Comparison of ENCODE assay signal across 25 cellular contexts in the genomic region with DNA sequence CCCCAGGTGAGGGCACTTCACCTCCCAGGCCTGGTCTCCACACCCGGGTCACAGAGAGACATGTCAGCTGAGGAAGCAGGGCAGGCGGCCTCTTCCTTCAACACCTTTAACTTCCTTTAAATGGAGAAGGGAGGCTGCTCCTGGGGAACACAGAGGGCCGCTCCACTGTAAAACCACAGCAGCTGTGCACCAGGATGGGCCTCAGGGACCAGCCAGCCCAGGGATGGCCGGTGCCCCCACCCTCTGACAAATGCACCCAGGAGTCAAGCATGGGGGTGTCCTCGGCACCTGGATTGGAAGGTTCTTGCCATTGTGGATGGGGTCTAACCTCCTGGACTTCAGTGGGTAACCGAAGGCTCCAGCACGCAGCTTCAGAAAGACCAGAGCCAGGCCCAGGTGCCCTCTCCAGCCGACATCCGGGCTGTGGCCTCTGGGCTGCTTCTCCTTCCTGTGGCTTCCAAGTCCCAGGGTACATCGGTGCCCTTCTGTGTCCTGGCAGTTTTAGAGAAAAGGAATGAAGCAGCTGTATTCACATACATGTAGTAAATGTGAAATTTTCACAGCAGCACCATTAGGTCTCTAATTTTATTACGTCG.
DNase-seq lines count a peak whose midpoint lies in the region; ATAC-seq and TF ChIP-seq lines count a peak whose summit lies in the region.
"Had no signal": no experiment of that assay in that cellular context is flagged by ENCODE, and none has a peak within 500 bp of the region (broad histone marks: within the 10 kb centered on the region; RNA-seq: fewer than 3 reads in every experiment).

No MANE protein-coding gene starts in this region.

- 0 out of 3 replicates have a peak, but pooled peaks have one; percentile 3 for TF ChIP-seq CTCF in H9 (conservative IDR thresholded peaks at IDR 0.05)
- TF ChIP-seq CTCF in osteocyte (IDR thresholded peaks at IDR 0.05), result no peak

- H3K4me1 Mint-ChIP-seq in H9 (peaks cover 27 to 29% of the 10 kb centered on the region in 2 experiments), osteocyte (ENCODE audit: unreplicated experiment) (peaks cover 17% of the 10 kb centered on the region)

- no peak overlapping the region for H3K4ac ChIP-seq in H9 (ENCODE audit: low read depth, low read length)

- no peak overlapping the region for H3K27ac ChIP-seq in H9 (ENCODE audit: insufficient read length, low read depth, low read length)
- H3K27ac ChIP-seq: 22Rv1 had no signal

- H2BK20ac ChIP-seq in H9 (ENCODE audit: low read depth, low read length, poor library complexity, severe bottlenecking), result no peak overlapping the region

- no peaks in the 10 kb centered on the region for H3K9me3 Mint-ChIP-seq in H9
- H3K9me3 Mint-ChIP-seq in osteocyte (ENCODE audit: unreplicated experiment), result no peaks in the 10 kb centered on the region
- H3K9me3 Mint-ChIP-seq: CD4-positive, alpha-beta T cell; IgD-negative memory B cell had no signal

- H2AFZ ChIP-seq in H9 (ENCODE audit: low read length), result no peak overlapping the region

- H4K8ac ChIP-seq in H9 (replicated peaks; ENCODE audit: insufficient read length, low read depth, low read length), result no peak overlapping the region

- no peak overlapping the region for H3K4me3 Mint-ChIP-seq in H9
- H3K4me3 Mint-ChIP-seq in osteocyte (ENCODE audit: unreplicated experiment), result no peak overlapping the region
- H3K4me3 Mint-ChIP-seq: B cell; CD4-positive, alpha-beta T cell; IgD-negative memory B cell had no signal

- H3K9me3 ChIP-seq in H9 (ENCODE audit: control insufficient read depth, low read depth, low read length), result no peaks in the 10 kb centered on the region

- H3K14ac ChIP-seq in H9 (ENCODE audit: insufficient read depth, low read length), result no peak overlapping the region

- H3K23ac ChIP-seq in H9 (ENCODE audit: insufficient read length, low read depth, low read length), result no peak overlapping the region

- H2BK15ac ChIP-seq in H9 (ENCODE audit: low read depth, low read length), result no peak overlapping the region

- DNase-seq in activated CD8-positive, alpha-beta memory T cell treated with anti-CD3 and anti-CD28 coated beads, Interleukin-2, amount 50 U/mL, for 48 hours, result peak; percentile 40
- no peak for DNase-seq in activated CD8-positive, alpha-beta memory T cell treated with anti-CD3 and anti-CD28 coated beads for 24 hours
- DNase-seq in H9, result no peak
- DNase-seq in islet precursor cell, result peak; percentile 45
- DNase-seq in osteocyte (ENCODE audit: extremely low spot score, unreplicated experiment), result peak; percentile 53
- DNase-seq in cerebellum (ENCODE audit: low spot score), result no peak
- DNase-seq in SHP77 (lab: John Stamatoyannopoulos, UW), result no peak
- DNase-seq: CD4-positive, alpha-beta T cell; COR-L47; DMS79; EL; GDM1; NCI-H1092; NCI-H1417 treated with DMSO at 0.1 percent for 48 hours; NCI-H1694 treated with DMSO at 0.1 percent for 48 hours; NCI-H2081; NCI-H2227 treated with DMSO at 0.1 percent for 48 hours; NCI-H526 treated with DMSO at 0.1 percent for 48 hours; Right ventricle myocardium superior; RPMI8226 had no signal

- H3K79me2 ChIP-seq in H9 (ENCODE audit: insufficient read depth, low read length), result no peaks in the 10 kb centered on the region

- H3K9ac ChIP-seq in H9 (ENCODE audit: extremely low read depth, insufficient read length, low read length), result no peak overlapping the region

- H2BK12ac ChIP-seq in H9 (ENCODE audit: insufficient read length, low read depth, low read length), result no peak overlapping the region

- H3K79me1 ChIP-seq in H9 (ENCODE audit: insufficient read depth, low read depth, low read length, poor library complexity, severe bottlenecking), result no peaks in the 10 kb centered on the region

- H3T11ph ChIP-seq in H9 (ENCODE audit: low read length), result no peak overlapping the region

- H2AK5ac ChIP-seq in H9 (ENCODE audit: insufficient read length, low read length), result no peak overlapping the region

- H3K27me3 ChIP-seq in H9 (ENCODE audit: insufficient read depth, low read length), result no peaks in the 10 kb centered on the region

- H4K20me1 ChIP-seq in H9 (ENCODE audit: control insufficient read depth, insufficient read depth, insufficient read length), result no peaks in the 10 kb centered on the region

- H3K27me3 Mint-ChIP-seq in H9 (ENCODE audit: low read depth) (no peaks in the 10 kb centered on the region; the same call in 1 of the 2 replicates), osteocyte (ENCODE audit: unreplicated experiment) (no peaks in the 10 kb centered on the region)
- H3K27me3 Mint-ChIP-seq: CD4-positive, alpha-beta T cell; IgD-negative memory B cell had no signal

- H3K56ac ChIP-seq in H9 (ENCODE audit: insufficient read length, low read depth, low read length), result no peak overlapping the region

- H4K5ac ChIP-seq in H9 (ENCODE audit: insufficient read length, low read depth, low read length), result no peak overlapping the region

- no peaks in the 10 kb centered on the region for H3K23me2 ChIP-seq in H9 (ENCODE audit: insufficient read length, low read depth, low read length, poor library complexity, severe bottlenecking)

- no peak overlapping the region for H4K91ac ChIP-seq in H9 (ENCODE audit: insufficient read length, low read depth, low read length)

- H3K4me2 ChIP-seq in H9 (ENCODE audit: insufficient read depth, insufficient read length, low read length), result no peak overlapping the region

- H3K27ac Mint-ChIP-seq in H9 (no peak overlapping the region; a peak in 1 of 7 replicates), osteocyte (ENCODE audit: unreplicated experiment) (no peak overlapping the region)
- H3K27ac Mint-ChIP-seq: B cell; CD4-positive, alpha-beta T cell; IgD-negative memory B cell had no signal

- no peak overlapping the region for H2BK120ac ChIP-seq in H9 (ENCODE audit: low read depth, low read length, poor library complexity, severe bottlenecking)

- no peak overlapping the region for H3K18ac ChIP-seq in H9 (ENCODE audit: insufficient read length, low read depth, low read length)

- no peak overlapping the region for H2BK5ac ChIP-seq in H9 (ENCODE audit: insufficient read length, low read length)

- WGBS in H9 (ENCODE audit: extremely low coverage, insufficient read length, low lambda C conversion rate), result no CpG with 5 or more reads among the region's 12 CpGs

- H3K4me1 ChIP-seq in H9 (ENCODE audit: insufficient read depth, low read length), result no peaks in the 10 kb centered on the region

- H3K36me3 Mint-ChIP-seq in H9 (ENCODE audit: insufficient read depth in 1 of 3, low read depth in 3 of 3) (no peaks in the 10 kb centered on the region), osteocyte (ENCODE audit: unreplicated experiment) (no peaks in the 10 kb centered on the region)
- H3K36me3 Mint-ChIP-seq: IgD-negative memory B cell had no signal

- ATAC-seq in GM21576 (IDR thresholded peaks at IDR 0.05; ENCODE audit: unreplicated experiment), result no peak
- ATAC-seq: HCT116 had no signal

Comparison
In these comparisons a context has a peak if more than half of its experiments do, and no peak if none do; other contexts are left out.
1. DNase-seq: peak in activated CD8-positive, alpha-beta memory T cell treated with anti-CD3 and anti-CD28 coated beads, Interleukin-2, amount 50 U/mL, for 48 hours (single experiment), islet precursor cell (single experiment) and osteocyte (single experiment); none in activated CD8-positive, alpha-beta memory T cell treated with anti-CD3 and anti-CD28 coated beads for 24 hours (single experiment), H9 (single experiment), cerebellum (single experiment) and SHP77 (0 of 2).